In genomic region chr16:54097774-54098173, GRCh38 we compare ENCODE assay signal across 1 cellular context.
A peak's percentile ranks its signal among the peaks of the same experiment; 100 is the strongest.
TF ChIP-seq lines count a peak whose summit lies in the region.

No MANE protein-coding gene starts in this region.

TF ChIP-seq in HEK293, 187 proteins besides CTCF, POLR2A, EP300 and RAD21 (continued from another document):
- TF ChIP-seq PRDM10 (tag by site-specific recombination; IDR thresholded peaks at IDR 0.05) (peak; percentile 66), ZSCAN5A (tag by site-specific recombination; IDR thresholded peaks at IDR 0.05) (no peak), ZNF747 (tag by site-specific recombination; IDR thresholded peaks at IDR 0.05) (no peak)
